Comparison of ENCODE assay signal across 8 cellular contexts in genomic region chrX:9352243-9352642, GRCh38.
DNase-seq lines count a peak whose midpoint lies in the region; ATAC-seq, FAIRE-seq and TF ChIP-seq lines count a peak whose summit lies in the region.

No MANE protein-coding gene starts in this region.

- no peaks in the 10 kb centered on the region for H3K9me3 ChIP-seq in SK-N-MC (ENCODE audit: low read depth, low read length)
- no peaks in the 10 kb centered on the region for H3K9me3 ChIP-seq in spleen

- no peak for TF ChIP-seq POLR2A in spleen (IDR thresholded peaks at IDR 0.05)

- peak; percentile 22 to 34 for ATAC-seq in activated CD4-positive, CD25-positive, alpha-beta regulatory T cell treated with anti-CD3 and anti-CD28 coated beads, Interleukin-2, amount 50 U/mL, for 24 hours
- ATAC-seq in HG02884 (IDR thresholded peaks at IDR 0.05; ENCODE audit: unreplicated experiment), result peak; percentile 53

- FAIRE-seq in GM19239 (lab: Jason Lieb, UNC) (no peak), HTR-8/SVneo (lab: Jason Lieb, UNC) (no peak)

- peaks cover 4 to 27% (median 9%) of the 10 kb centered on the region in 6 donors for H3K4me1 ChIP-seq in spleen

- no peaks in the 10 kb centered on the region for H3K27me3 ChIP-seq in spleen (replicated peaks in 1 of 7)

- H3K4me3 ChIP-seq in SK-N-MC, result peak overlapping the region; percentile 52
- peak overlapping the region in 3 of 8 donors; percentile 0 to 46 (median 1) for H3K4me3 ChIP-seq in spleen

- peak in 1 of 11 experiments; percentile 10 for TF ChIP-seq CTCF in spleen (IDR thresholded peaks at IDR 0.05 in 8 of 11, conservative IDR thresholded peaks at IDR 0.05 in 3 of 11)

- peak overlapping the region; percentile 57; the same call in 1 of the 2 replicates for H3K27ac ChIP-seq in SK-N-MC
- peak overlapping the region; percentile 3 to 90 (median 85) for H3K27ac ChIP-seq in spleen

- H3K36me3 ChIP-seq in SK-N-MC (ENCODE audit: insufficient read depth, low read length) (no peaks in the 10 kb centered on the region), spleen (no peaks in the 10 kb centered on the region)

- H3K9ac ChIP-seq in SK-N-MC (ENCODE audit: insufficient read length), result no peak overlapping the region

- intact Hi-C loops in spleen (cut with DNase I; ENCODE audit: low total_unique reads), result no loop called here

- 13 to 33% (median 24%) methylated on average over 4 of the region's 4 CpGs for WGBS in spleen, 5 donors

- DNase-seq in activated CD4-positive, CD25-positive, alpha-beta regulatory T cell treated with anti-CD3 and anti-CD28 coated beads, Interleukin-2, amount 50 U/mL, for 72 hours, result no peak
- DNase-seq in SK-N-MC (ENCODE audit: low read depth, low spot score), result no peak
- DNase-seq in spleen, result no peak
- DNase-seq in NCI-H1436 (lab: John Stamatoyannopoulos, UW), result no peak
- DNase-seq in GM19239 (ENCODE audit: insufficient read length, low spot score), result no peak
- no peak for DNase-seq in HTR-8/SVneo (ENCODE audit: insufficient read length, low spot score)
